In the genomic region with DNA sequence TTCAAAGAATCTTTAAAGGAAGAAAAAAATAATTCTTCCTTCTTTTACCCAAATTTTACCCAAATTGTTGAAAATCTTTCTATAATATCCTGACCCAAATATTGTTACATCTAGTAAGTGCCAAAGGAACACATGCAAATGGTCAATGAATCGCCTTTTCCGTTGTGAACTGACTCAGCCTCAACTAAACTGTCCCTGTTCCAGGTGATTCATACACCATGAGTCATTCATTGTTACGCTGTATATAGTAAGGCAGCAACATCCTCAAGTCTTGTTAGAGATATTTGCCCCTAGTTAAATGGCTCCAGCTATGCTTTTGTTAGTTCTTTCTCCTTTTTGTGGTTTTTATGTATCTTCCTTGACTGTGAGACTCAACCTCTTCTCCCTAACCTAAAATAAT, we compare ENCODE assay signal across 8 cellular contexts. TPM values are rescaled to one million over a fixed set of nuclear protein-coding genes. Genes with fewer than 3 reads are reported as not detected.
DNase-seq lines count a peak whose midpoint lies in the region; ATAC-seq and TF ChIP-seq lines count a peak whose summit lies in the region.

No MANE protein-coding gene starts in this region.

- H3K27me3 ChIP-seq in fibroblast of lung (ENCODE audit: control insufficient read depth, insufficient read depth, low read length) (no peaks in the 10 kb centered on the region), skeletal muscle satellite cell (ENCODE audit: control insufficient read depth, insufficient read depth, low read length) (no peaks in the 10 kb centered on the region)

- H4K20me1 ChIP-seq in fibroblast of lung (ENCODE audit: control insufficient read depth, extremely low read depth, insufficient read depth, low read length), result no peaks in the 10 kb centered on the region

- peak overlapping the region in 2 of 3 donors; percentile 2 to 59 for H3K4me3 Mint-ChIP-seq in T-cell

- peak overlapping the region; percentile 81 to 92 for H3K27ac Mint-ChIP-seq in T-cell

- ATAC-seq in HG03103 (IDR thresholded peaks at IDR 0.05; ENCODE audit: low read depth, unreplicated experiment), result peak; percentile 49
- ATAC-seq in T-cell (replicated peaks in 1 of 4), result peak in 3 of 4 experiments; percentile 58 to 80 (median 72)

- no peak for TF ChIP-seq CTCF in fibroblast of lung (conservative IDR thresholded peaks at IDR 0.05 in 1 of 2, IDR thresholded peaks at IDR 0.05 in 1 of 2; ENCODE audit: low read depth in 1 of 2, low read length in 2 of 2)

- CTCF ChIA-PET in T-cell (lab: Charles Lee), result interaction anchor here (0.6 to 2.0 kb wide), 15 partner anchors 19 to 945 kb away, joined by 3 to 14 read pairs (median 3); no protein-coding TSS in a partner anchor

- no peak overlapping the region for H2AFZ ChIP-seq in fibroblast of lung (ENCODE audit: low read length)

- H3K79me2 ChIP-seq in fibroblast of lung (ENCODE audit: control insufficient read depth, insufficient read depth, low read length), result peaks cover 28% of the 10 kb centered on the region

- H3K4me3 ChIP-seq in fibroblast of lung (replicated peaks in 1 of 4; ENCODE audit: control extremely low read depth in 1 of 4, insufficient read depth in 1 of 4, low read depth in 3 of 4, low read length in 4 of 4), result no peak overlapping the region
- no peak overlapping the region for H3K4me3 ChIP-seq in skeletal muscle satellite cell (ENCODE audit: low read length)

- H3K9me3 ChIP-seq in fibroblast of lung (ENCODE audit: control insufficient read depth, insufficient read depth, low read depth, low read length) (no peaks in the 10 kb centered on the region), skeletal muscle satellite cell (replicated peaks; ENCODE audit: low read length) (no peaks in the 10 kb centered on the region)

- H3K36me3 Mint-ChIP-seq in T-cell, result peaks cover 49% of the 10 kb centered on the region

- POLR2A ChIA-PET in T-cell (lab: Charles Lee), result interaction anchor here in 1 of 2 donors (0.6 to 0.8 kb wide), 3 partner anchors 35 to 282 kb away, joined by 3 to 10 read pairs (median 3); no protein-coding TSS in a partner anchor

- no peak overlapping the region for H3K27ac ChIP-seq in fibroblast of lung (ENCODE audit: insufficient read depth, low read length)

- H3K4me1 ChIP-seq in fibroblast of lung (ENCODE audit: control insufficient read depth, extremely low read depth, insufficient read depth, low read length) (peaks cover 5% of the 10 kb centered on the region), skeletal muscle satellite cell (ENCODE audit: control insufficient read depth, insufficient read depth, low read length) (peaks cover 53% of the 10 kb centered on the region)

- H3K27me3 Mint-ChIP-seq in T-cell, result no peaks in the 10 kb centered on the region

- peak; percentile 48 to 62 for DNase-seq in activated CD4-positive, alpha-beta T cell treated with anti-CD3 and anti-CD28 coated beads for 4 hours
- no peak for DNase-seq in activated CD4-positive, alpha-beta T cell treated with anti-CD3 and anti-CD28 coated beads, Interleukin-2, amount 50 U/mL, for 1 hour
- DNase-seq in T-cell (no peak), fibroblast of lung (ENCODE audit: low read depth in 2 of 2) (peak; percentile 96), NCI-H2029 (lab: John Stamatoyannopoulos, UW) (no peak)
- DNase-seq in activated CD4-positive, CD25-positive, alpha-beta regulatory T cell treated with anti-CD3 and anti-CD28 coated beads, Interleukin-2, amount 50 U/mL, for 72 hours, result no peak

- no peaks in the 10 kb centered on the region for H3K9me3 Mint-ChIP-seq in T-cell

- H3K4me1 Mint-ChIP-seq in T-cell, result peaks cover 72 to 80% (median 76%) of the 10 kb centered on the region in 3 donors

- peaks cover 2% of the 10 kb centered on the region for H3K36me3 ChIP-seq in fibroblast of lung (ENCODE audit: control insufficient read depth, insufficient read depth, low read length)
- peaks cover 57% of the 10 kb centered on the region for H3K36me3 ChIP-seq in skeletal muscle satellite cell (ENCODE audit: insufficient read depth, low read length)

- no peak overlapping the region for H3K4me2 ChIP-seq in fibroblast of lung (ENCODE audit: extremely low read depth, insufficient read depth, low read length)
- H3K4me2 ChIP-seq in skeletal muscle satellite cell (ENCODE audit: low read length), result peak overlapping the region; percentile 73

- H3K9ac ChIP-seq in fibroblast of lung (ENCODE audit: insufficient read depth, low read length) (no peak overlapping the region), skeletal muscle satellite cell (ENCODE audit: low read depth, low read length) (peak overlapping the region; percentile 71)

RNA-seq across cellular contexts. Expression of a gene that starts 9.7 kb away (rescaled TPM):
- total RNA-seq in T-cell (100 to 1,000 TPM in 2 of 5 donors, 10 to 100 TPM in 3; 51.3 to 421 (median 57.3) TPM), fibroblast of lung (3.3 and 5.4 TPM in 2 replicates)
- polyA plus RNA-seq in fibroblast of lung, result 1.6 and 10.2 TPM in 2 replicates
- 1.4 and 8.3 TPM in 2 replicates for polyA plus RNA-seq in fibroblast of lung (2012)
- polyA minus RNA-seq in fibroblast of lung (ENCODE audit: low replicate concordance), result 1.9 and 10.2 TPM in 2 replicates
- 20.8 and 27.7 TPM in 2 replicates for total RNA-seq in skeletal muscle satellite cell (2012; rRNA removed)

Comparison
In these comparisons a context has a peak if more than half of its experiments do, and no peak if none do; other contexts are left out.
1. DNase-seq: peak in activated CD4-positive, alpha-beta T cell treated with anti-CD3 and anti-CD28 coated beads for 4 hours (2 of 2) and fibroblast of lung (2 of 2); none in activated CD4-positive, alpha-beta T cell treated with anti-CD3 and anti-CD28 coated beads, Interleukin-2, amount 50 U/mL, for 1 hour (single experiment), T-cell (0 of 34), activated CD4-positive, CD25-positive, alpha-beta regulatory T cell treated with anti-CD3 and anti-CD28 coated beads, Interleukin-2, amount 50 U/mL, for 72 hours (single experiment) and NCI-H2029 (single experiment).